In genomic region chr2:239368321-239368720, GRCh38 we compare ENCODE assay signal across 19 cellular contexts. TPM values are rescaled to one million over a fixed set of nuclear protein-coding genes. Genes with fewer than 3 reads are reported as not detected.
DNase-seq lines count a peak whose midpoint lies in the region; ATAC-seq and TF ChIP-seq lines count a peak whose summit lies in the region.
"Had no signal": no experiment of that assay in that cellular context is flagged by ENCODE, and none has a peak within 500 bp of the region (broad histone marks: within the 10 kb centered on the region; RNA-seq: fewer than 3 reads in every experiment).

No MANE protein-coding gene starts in this region.

- H3K4me3 Mint-ChIP-seq in activated CD8-positive, alpha-beta T cell treated with anti-CD3 and anti-CD28 coated beads, Interleukin-2, amount 10 ng/mL, durations not matched to agents 7 days and 5 days, result no peak overlapping the region
- no peak overlapping the region for H3K4me3 Mint-ChIP-seq in activated CD8-positive, alpha-beta T cell treated with anti-CD3 and anti-CD28 coated beads for 36 hours
- no peak overlapping the region for H3K4me3 Mint-ChIP-seq in CD4-positive, CD25-positive, alpha-beta regulatory T cell
- H3K4me3 Mint-ChIP-seq in T-cell, result no peak overlapping the region
- H3K4me3 Mint-ChIP-seq in T-helper 2 cell treated with Interferon-gamma antibody and Interleukin-4, amounts not matched to agents 5 μg/mL and 100 μg/mL, for 36 hours, result no peak overlapping the region
- H3K4me3 Mint-ChIP-seq: GM23338 had no signal

- POLR2A ChIA-PET in activated CD8-positive, alpha-beta T cell treated with anti-CD3 and anti-CD28 coated beads, Interleukin-2, amount 10 ng/mL, durations not matched to agents 7 days and 5 days (lab: Charles Lee), result interaction anchor here (0.7 kb wide), 1 partner anchor 69 kb away, joined by 3 read pairs; no protein-coding TSS in a partner anchor
- POLR2A ChIA-PET in activated CD8-positive, alpha-beta T cell treated with anti-CD3 and anti-CD28 coated beads for 36 hours (lab: Charles Lee), result interaction anchor here (1.4 to 1.8 kb wide), 2 partner anchors 40 to 64 kb away, joined by 3 to 5 read pairs; no protein-coding TSS in a partner anchor
- POLR2A ChIA-PET in T-cell (lab: Charles Lee), result interaction anchor here in 1 of 2 donors (1.9 kb wide), 1 partner anchor 13 kb away, joined by 17 read pairs; no protein-coding TSS in a partner anchor

- H3K4me1 Mint-ChIP-seq in activated CD8-positive, alpha-beta T cell treated with anti-CD3 and anti-CD28 coated beads, Interleukin-2, amount 10 ng/mL, durations not matched to agents 7 days and 5 days (ENCODE audit: low read depth), result peaks cover 10% of the 10 kb centered on the region
- H3K4me1 Mint-ChIP-seq in activated CD8-positive, alpha-beta T cell treated with anti-CD3 and anti-CD28 coated beads for 36 hours (ENCODE audit: low read depth), result peaks cover 26% of the 10 kb centered on the region
- H3K4me1 Mint-ChIP-seq in CD4-positive, CD25-positive, alpha-beta regulatory T cell, result peaks cover 12 to 28% (median 20%) of the 10 kb centered on the region in 4 donors
- peaks cover 16 to 32% (median 18%) of the 10 kb centered on the region in 3 donors for H3K4me1 Mint-ChIP-seq in T-cell
- peaks cover 23% of the 10 kb centered on the region for H3K4me1 Mint-ChIP-seq in T-helper 2 cell treated with Interferon-gamma antibody and Interleukin-4, amounts not matched to agents 5 μg/mL and 100 μg/mL, for 36 hours (ENCODE audit: low read depth)

- no peaks in the 10 kb centered on the region for H3K36me3 ChIP-seq in CD4-positive, CD25-positive, alpha-beta regulatory T cell (ENCODE audit: control insufficient read depth, insufficient read depth, low read length)

- H3K9me3 Mint-ChIP-seq in activated CD8-positive, alpha-beta T cell treated with anti-CD3 and anti-CD28 coated beads, Interleukin-2, amount 10 ng/mL, durations not matched to agents 7 days and 5 days (ENCODE audit: insufficient read depth), result no peaks in the 10 kb centered on the region
- H3K9me3 Mint-ChIP-seq in activated CD8-positive, alpha-beta T cell treated with anti-CD3 and anti-CD28 coated beads for 36 hours, result no peaks in the 10 kb centered on the region
- H3K9me3 Mint-ChIP-seq in CD4-positive, CD25-positive, alpha-beta regulatory T cell, result no peaks in the 10 kb centered on the region
- H3K9me3 Mint-ChIP-seq in T-cell, result no peaks in the 10 kb centered on the region
- no peaks in the 10 kb centered on the region for H3K9me3 Mint-ChIP-seq in T-helper 2 cell treated with Interferon-gamma antibody and Interleukin-4, amounts not matched to agents 5 μg/mL and 100 μg/mL, for 36 hours
- H3K9me3 Mint-ChIP-seq: GM23338 had no signal

- CTCF ChIA-PET in activated CD8-positive, alpha-beta T cell treated with anti-CD3 and anti-CD28 coated beads, Interleukin-2, amount 10 ng/mL, durations not matched to agents 7 days and 5 days (lab: Charles Lee), result no interaction called here
- CTCF ChIA-PET in activated CD8-positive, alpha-beta T cell treated with anti-CD3 and anti-CD28 coated beads for 36 hours (lab: Charles Lee), result no interaction called here
- CTCF ChIA-PET in T-cell (lab: Charles Lee), result no interaction called here

- H3K27me3 ChIP-seq in CD4-positive, CD25-positive, alpha-beta regulatory T cell (ENCODE audit: control insufficient read depth, insufficient read depth, low read length), result no peaks in the 10 kb centered on the region

- H3K4me3 ChIP-seq in CD4-positive, CD25-positive, alpha-beta regulatory T cell (ENCODE audit: low read depth, low read length), result no peak overlapping the region
- H3K4me3 ChIP-seq: A549, GM23338, SK-N-MC had no signal

- peak overlapping the region; percentile 18 for H3K27ac Mint-ChIP-seq in activated CD8-positive, alpha-beta T cell treated with anti-CD3 and anti-CD28 coated beads, Interleukin-2, amount 10 ng/mL, durations not matched to agents 7 days and 5 days
- no peak overlapping the region for H3K27ac Mint-ChIP-seq in activated CD8-positive, alpha-beta T cell treated with anti-CD3 and anti-CD28 coated beads for 36 hours
- no peak overlapping the region for H3K27ac Mint-ChIP-seq in CD4-positive, CD25-positive, alpha-beta regulatory T cell
- peak overlapping the region; percentile 34 to 47 for H3K27ac Mint-ChIP-seq in T-cell
- H3K27ac Mint-ChIP-seq in T-helper 2 cell treated with Interferon-gamma antibody and Interleukin-4, amounts not matched to agents 5 μg/mL and 100 μg/mL, for 36 hours, result no peak overlapping the region
- H3K27ac Mint-ChIP-seq: GM23338 had no signal

- H3K36me3 Mint-ChIP-seq in activated CD8-positive, alpha-beta T cell treated with anti-CD3 and anti-CD28 coated beads, Interleukin-2, amount 10 ng/mL, durations not matched to agents 7 days and 5 days (ENCODE audit: low read depth), result peaks cover 12% of the 10 kb centered on the region
- H3K36me3 Mint-ChIP-seq in activated CD8-positive, alpha-beta T cell treated with anti-CD3 and anti-CD28 coated beads for 36 hours (ENCODE audit: low read depth), result peaks cover 7% of the 10 kb centered on the region
- H3K36me3 Mint-ChIP-seq in CD4-positive, CD25-positive, alpha-beta regulatory T cell, result peaks cover 10% of the 10 kb centered on the region
- H3K36me3 Mint-ChIP-seq in T-cell, result no peaks in the 10 kb centered on the region
- peaks cover 8% of the 10 kb centered on the region for H3K36me3 Mint-ChIP-seq in T-helper 2 cell treated with Interferon-gamma antibody and Interleukin-4, amounts not matched to agents 5 μg/mL and 100 μg/mL, for 36 hours (ENCODE audit: low read depth)

- H3K4me1 ChIP-seq in CD4-positive, CD25-positive, alpha-beta regulatory T cell (ENCODE audit: control insufficient read depth, insufficient read depth, low read length, poor library complexity, severe bottlenecking), result peaks cover 36% of the 10 kb centered on the region
- H3K4me1 ChIP-seq: A549 had no signal

- no peak for ATAC-seq in activated CD8-positive, alpha-beta T cell treated with anti-CD3 and anti-CD28 coated beads, Interleukin-2, amount 10 ng/mL, durations not matched to agents 7 days and 5 days
- ATAC-seq in activated CD8-positive, alpha-beta T cell treated with anti-CD3 and anti-CD28 coated beads for 36 hours, result no peak
- ATAC-seq in CD4-positive, CD25-positive, alpha-beta regulatory T cell (ENCODE audit: low read depth in 2 of 2), result no peak
- ATAC-seq in T-cell (replicated peaks in 1 of 4) (no peak), GM21390 (IDR thresholded peaks at IDR 0.05; ENCODE audit: unreplicated experiment) (no peak), GM18520 (IDR thresholded peaks at IDR 0.05; ENCODE audit: unreplicated experiment) (no peak)
- ATAC-seq: A549, GM23338, HepG2 had no signal

- no peak for DNase-seq in activated CD8-positive, alpha-beta T cell treated with anti-CD3 and anti-CD28 coated beads, Interleukin-2, amount 10 ng/mL, durations not matched to agents 7 days and 5 days
- DNase-seq in activated CD8-positive, alpha-beta T cell treated with anti-CD3 and anti-CD28 coated beads for 36 hours, result no peak
- DNase-seq in CD4-positive, CD25-positive, alpha-beta regulatory T cell, result no peak
- DNase-seq in T-cell (peak in 1 of 34 experiments; percentile 2), posterior vena cava (ENCODE audit: low spot score) (peak; percentile 62)
- no peak for DNase-seq in T-helper 2 cell treated with Interferon-gamma antibody and Interleukin-4, amounts not matched to agents 5 μg/mL and 100 μg/mL, for 36 hours (ENCODE audit: low spot score)
- DNase-seq: C1 segment of cervical spinal cord, GDM1, KBM-7, NCI-H1105, NCI-H1694, NCI-H2081 treated with DMSO at 0.1 percent for 48 hours, SHP77 had no signal

- H3K27ac ChIP-seq in CD4-positive, CD25-positive, alpha-beta regulatory T cell (ENCODE audit: insufficient read depth, low read length, poor library complexity, severe bottlenecking), result peak overlapping the region; percentile 96
- H3K27ac ChIP-seq: A549, SK-N-MC had no signal

- intact Hi-C loops in activated CD8-positive, alpha-beta T cell treated with anti-CD3 and anti-CD28 coated beads for 36 hours (cut with micrococcal nuclease), result no loop called here
- intact Hi-C loops in posterior vena cava (cut with DNase I), result no loop called here

- H3K27me3 Mint-ChIP-seq in activated CD8-positive, alpha-beta T cell treated with anti-CD3 and anti-CD28 coated beads, Interleukin-2, amount 10 ng/mL, durations not matched to agents 7 days and 5 days (ENCODE audit: low read depth), result no peaks in the 10 kb centered on the region
- no peaks in the 10 kb centered on the region for H3K27me3 Mint-ChIP-seq in activated CD8-positive, alpha-beta T cell treated with anti-CD3 and anti-CD28 coated beads for 36 hours
- no peaks in the 10 kb centered on the region for H3K27me3 Mint-ChIP-seq in CD4-positive, CD25-positive, alpha-beta regulatory T cell
- H3K27me3 Mint-ChIP-seq in T-cell, result no peaks in the 10 kb centered on the region
- no peaks in the 10 kb centered on the region for H3K27me3 Mint-ChIP-seq in T-helper 2 cell treated with Interferon-gamma antibody and Interleukin-4, amounts not matched to agents 5 μg/mL and 100 μg/mL, for 36 hours (ENCODE audit: low read depth)

- no peaks in the 10 kb centered on the region for H3K9me3 ChIP-seq in CD4-positive, CD25-positive, alpha-beta regulatory T cell (ENCODE audit: control insufficient read depth in 2 of 2, low read length in 2 of 2)
- H3K9me3 ChIP-seq: A549 had no signal

- TF ChIP-seq CTCF in activated CD8-positive, alpha-beta T cell treated with anti-CD3 and anti-CD28 coated beads for 36 hours (IDR thresholded peaks at IDR 0.05), result no peak

RNA-seq across cellular contexts. Expression of gene HDAC4, which starts 32.5 kb away (rescaled TPM):
- 10 to 100 TPM; 50.7 to 58.8 TPM for total RNA-seq in activated CD8-positive, alpha-beta T cell treated with anti-CD3 and anti-CD28 coated beads, Interleukin-2, amount 10 ng/mL, durations not matched to agents 7 days and 5 days
- 10 to 100 TPM; 22.6 to 24.5 TPM for total RNA-seq in activated CD8-positive, alpha-beta T cell treated with anti-CD3 and anti-CD28 coated beads for 36 hours
- 118 TPM for total RNA-seq in CD4-positive, CD25-positive, alpha-beta regulatory T cell
- 1 to 10 TPM; 6.5 to 9.0 (median 7.9) TPM for polyA plus RNA-seq in CD4-positive, CD25-positive, alpha-beta regulatory T cell
- 10 to 100 TPM; 44.8 to 80.2 (median 60.9) TPM for total RNA-seq in T-cell
- total RNA-seq in posterior vena cava, result 10 to 100 TPM; 47.6 to 66.9 TPM

Comparison
In these comparisons a context has a peak if more than half of its experiments do, and no peak if none do; other contexts are left out.
1. H3K27ac Mint-ChIP-seq: peak in activated CD8-positive, alpha-beta T cell treated with anti-CD3 and anti-CD28 coated beads, Interleukin-2, amount 10 ng/mL, durations not matched to agents 7 days and 5 days (single experiment) and T-cell (2 of 2); none in activated CD8-positive, alpha-beta T cell treated with anti-CD3 and anti-CD28 coated beads for 36 hours (single experiment), CD4-positive, CD25-positive, alpha-beta regulatory T cell (0 of 3) and T-helper 2 cell treated with Interferon-gamma antibody and Interleukin-4, amounts not matched to agents 5 μg/mL and 100 μg/mL, for 36 hours (single experiment).